In genomic region chr10:10817609-10818008, GRCh38 we compare ENCODE assay signal across 14 cellular contexts.
"Had no signal": no experiment of that assay in that cellular context is flagged by ENCODE, and none has a peak within 500 bp of the region (broad histone marks: within the 10 kb centered on the region; RNA-seq: fewer than 3 reads in every experiment).

No MANE protein-coding gene starts in this region.

- ATAC-seq: effector memory CD8-positive, alpha-beta T cell; left lobe of liver; natural killer cell; stimulated activated memory B cell treated with anti-CD40 and anti-IgM and Interleukin-4, amounts not matched to agents 10 μg/mL and 1 μg/mL and 100 μg/mL, for 72 hours had no signal

- DNase-seq: effector memory CD8-positive, alpha-beta T cell; hippocampal formation; natural killer cell; posterior cingulate gyrus; stimulated activated CD4-positive, alpha-beta T cell treated with anti-CD3 and anti-CD28 coated beads, Interleukin-15, amount 100 ng/mL, for 24 hours; stimulated activated CD4-positive, alpha-beta T cell treated with anti-CD3 and anti-CD28 coated beads, Interleukin-1b, Interleukin-23, amount 100 ng/mL, for 48 hours; stimulated activated CD4-positive, alpha-beta T cell treated with anti-CD3 and anti-CD28 coated beads, Interleukin-4, amount 100 ng/mL, for 24 hours; testis had no signal

- H3K4me3 ChIP-seq: cardiac muscle cell, esophagus muscularis mucosa, testis, tibial nerve had no signal

- H3K27me3 ChIP-seq: cardiac muscle cell, esophagus muscularis mucosa, testis, tibial nerve had no signal

- H3K27ac ChIP-seq: cardiac muscle cell, epithelial cell of prostate, testis had no signal

- H3K36me3 ChIP-seq: cardiac muscle cell, esophagus muscularis mucosa, tibial nerve had no signal

- H3K9me3 ChIP-seq: esophagus muscularis mucosa, testis, tibial nerve had no signal
